8 cellular contexts compared by ENCODE assay signal in genomic region chr19:34336781-34337271, GRCh38. TPM values are rescaled to one million over a fixed set of nuclear protein-coding genes. Genes with fewer than 3 reads are reported as not detected.
A peak's percentile ranks its signal among the peaks of the same experiment; 100 is the strongest.
DNase-seq lines count a peak whose midpoint lies in the region; ATAC-seq, FAIRE-seq and TF ChIP-seq lines count a peak whose summit lies in the region.

No MANE protein-coding gene starts in this region.

- no peak for FAIRE-seq in kidney (lab: Jason Lieb, UNC)
- FAIRE-seq in small intestine (lab: Jason Lieb, UNC), result no peak

- intact Hi-C loops in natural killer cell (cut with micrococcal nuclease) (loop anchor here (5.0 kb wide), 1 partner anchor 85 kb away; the partner anchor contains the start of gene GARRE1), kidney (cut with DNase I) (no loop called here)

- TF ChIP-seq CTCF in natural killer cell (IDR thresholded peaks at IDR 0.05), result peak; percentile 83
- peak; percentile 61 for TF ChIP-seq CTCF in kidney (IDR thresholded peaks at IDR 0.05; ENCODE audit: borderline replicate concordance, extremely low read depth, insufficient read depth)
- peak; percentile 71 for TF ChIP-seq CTCF in thoracic aorta (IDR thresholded peaks at IDR 0.05)

- H3K27ac ChIP-seq in kidney (ENCODE audit: low read depth in 2 of 2, low read length in 2 of 2) (peak overlapping the region in 1 of 2 donors; percentile 9), thoracic aorta (peak overlapping the region in 1 of 2 donors; percentile 32), small intestine (ENCODE audit: low read depth in 1 of 2, low read length in 1 of 2) (no peak overlapping the region)

- H3K27me3 Mint-ChIP-seq in natural killer cell (ENCODE audit: low read depth in 2 of 2), result no peaks in the 10 kb centered on the region
- H3K27me3 Mint-ChIP-seq in natural killer cell treated with Interleukin-12 subunit alpha and Interleukin-12 subunit beta and Interleukin-15 and Interleukin-18, amount 100 ng/mL, for 72 hours, result no peaks in the 10 kb centered on the region
- H3K27me3 Mint-ChIP-seq in activated naive CD8-positive, alpha-beta T cell treated with anti-CD3 and anti-CD28 coated beads, Interleukin-2, amount 50 U/mL, for 24 hours, result no peaks in the 10 kb centered on the region

- H3K4me1 Mint-ChIP-seq in natural killer cell, result peaks cover 4 to 6% of the 10 kb centered on the region in 2 donors
- peaks cover 3 to 4% of the 10 kb centered on the region in 2 donors for H3K4me1 Mint-ChIP-seq in natural killer cell treated with Interleukin-12 subunit alpha and Interleukin-12 subunit beta and Interleukin-15 and Interleukin-18, amount 100 ng/mL, for 72 hours (ENCODE audit: low read depth in 2 of 2)
- H3K4me1 Mint-ChIP-seq in activated naive CD8-positive, alpha-beta T cell treated with anti-CD3 and anti-CD28 coated beads, Interleukin-2, amount 50 U/mL, for 24 hours, result peaks cover 9% of the 10 kb centered on the region

- H3K4me3 Mint-ChIP-seq in natural killer cell, result no peak overlapping the region
- no peak overlapping the region for H3K4me3 Mint-ChIP-seq in natural killer cell treated with Interleukin-12 subunit alpha and Interleukin-12 subunit beta and Interleukin-15 and Interleukin-18, amount 100 ng/mL, for 72 hours
- no peak overlapping the region for H3K4me3 Mint-ChIP-seq in activated naive CD8-positive, alpha-beta T cell treated with anti-CD3 and anti-CD28 coated beads, Interleukin-2, amount 50 U/mL, for 24 hours

- ATAC-seq in natural killer cell (peak; percentile 67 to 83 (median 73)), thoracic aorta (ENCODE audit: insufficient number of reproducible peaks, low FRiP score, low read depth) (no peak)
- no peak for ATAC-seq in natural killer cell treated with Interleukin-12 subunit alpha and Interleukin-12 subunit beta and Interleukin-15 and Interleukin-18, amount 100 ng/mL, for 72 hours
- no peak for ATAC-seq in activated naive CD8-positive, alpha-beta T cell treated with anti-CD3 and anti-CD28 coated beads, Interleukin-2, amount 50 U/mL, for 24 hours

- peak overlapping the region; percentile 33 to 65 for H3K27ac Mint-ChIP-seq in natural killer cell
- H3K27ac Mint-ChIP-seq in natural killer cell treated with Interleukin-12 subunit alpha and Interleukin-12 subunit beta and Interleukin-15 and Interleukin-18, amount 100 ng/mL, for 72 hours, result no peak overlapping the region
- H3K27ac Mint-ChIP-seq in activated naive CD8-positive, alpha-beta T cell treated with anti-CD3 and anti-CD28 coated beads, Interleukin-2, amount 50 U/mL, for 24 hours, result peak overlapping the region; percentile 23

- WGBS in small intestine, 3 donors, result 3 to 6% (median 5%) methylated on average over 1 of the region's 1 CpG

- H3K9me3 Mint-ChIP-seq in natural killer cell, result no peaks in the 10 kb centered on the region
- H3K9me3 Mint-ChIP-seq in natural killer cell treated with Interleukin-12 subunit alpha and Interleukin-12 subunit beta and Interleukin-15 and Interleukin-18, amount 100 ng/mL, for 72 hours, result no peaks in the 10 kb centered on the region
- no peaks in the 10 kb centered on the region for H3K9me3 Mint-ChIP-seq in activated naive CD8-positive, alpha-beta T cell treated with anti-CD3 and anti-CD28 coated beads, Interleukin-2, amount 50 U/mL, for 24 hours

- H3K36me3 ChIP-seq in kidney (ENCODE audit: control insufficient read depth in 1 of 2, insufficient read depth in 2 of 2, low read length in 2 of 2) (peaks cover 21 to 22% of the 10 kb centered on the region in 2 donors), thoracic aorta (peaks cover 23% of the 10 kb centered on the region), small intestine (ENCODE audit: control insufficient read depth in 2 of 2, insufficient read depth in 2 of 2, low read length in 2 of 2) (peaks cover 7 to 14% of the 10 kb centered on the region in 2 donors)

- H3K4me1 ChIP-seq in kidney (ENCODE audit: control insufficient read depth in 1 of 2, insufficient read depth in 1 of 2, low read depth in 1 of 2, low read length in 2 of 2) (peaks cover 10 to 20% of the 10 kb centered on the region in 2 donors), thoracic aorta (ENCODE audit: control insufficient read depth in 1 of 2, low read depth in 2 of 2) (peaks cover 3 to 18% of the 10 kb centered on the region in 2 donors), small intestine (ENCODE audit: control insufficient read depth in 2 of 2, insufficient read depth in 1 of 2, low read depth in 1 of 2, low read length in 1 of 2) (peaks cover 0 to 7% of the 10 kb centered on the region in 2 donors)

- H3K36me3 Mint-ChIP-seq in natural killer cell, result peaks cover 5% of the 10 kb centered on the region
- peaks cover 22% of the 10 kb centered on the region for H3K36me3 Mint-ChIP-seq in natural killer cell treated with Interleukin-12 subunit alpha and Interleukin-12 subunit beta and Interleukin-15 and Interleukin-18, amount 100 ng/mL, for 72 hours
- H3K36me3 Mint-ChIP-seq in activated naive CD8-positive, alpha-beta T cell treated with anti-CD3 and anti-CD28 coated beads, Interleukin-2, amount 50 U/mL, for 24 hours (ENCODE audit: low read depth), result peaks cover 17% of the 10 kb centered on the region

- H3K9me3 ChIP-seq in kidney (ENCODE audit: control insufficient read depth in 1 of 2, low read length in 2 of 2), result no peaks in the 10 kb centered on the region
- no peaks in the 10 kb centered on the region for H3K9me3 ChIP-seq in thoracic aorta
- no peaks in the 10 kb centered on the region for H3K9me3 ChIP-seq in small intestine (ENCODE audit: control insufficient read depth, low read depth)

- DNase-seq in natural killer cell (no peak), NCI-H2171 treated with DMSO at 0.1 percent for 48 hours (lab: John Stamatoyannopoulos, UW) (peak; percentile 32), kidney (no peak), thoracic aorta (ENCODE audit: low spot score) (no peak), small intestine (no peak), hippocampal formation (lab: John Stamatoyannopoulos, UW) (no peak)
- no peak for DNase-seq in natural killer cell treated with Interleukin-12 subunit alpha and Interleukin-12 subunit beta and Interleukin-15 and Interleukin-18, amount 100 ng/mL, for 72 hours (ENCODE audit: low spot score)
- DNase-seq in activated naive CD8-positive, alpha-beta T cell treated with anti-CD3 and anti-CD28 coated beads, Interleukin-2, amount 50 U/mL, for 24 hours, result no peak

- H3K9ac ChIP-seq in kidney (ENCODE audit: low read length in 2 of 2), result no peak overlapping the region

- no peaks in the 10 kb centered on the region for H3K27me3 ChIP-seq in thoracic aorta (replicated peaks; ENCODE audit: insufficient read depth)
- no peaks in the 10 kb centered on the region for H3K27me3 ChIP-seq in small intestine (ENCODE audit: control insufficient read depth in 2 of 2, insufficient read depth in 2 of 2, low read length in 2 of 2)

- H3K4me3 ChIP-seq in kidney (ENCODE audit: low read length in 2 of 2) (no peak overlapping the region), thoracic aorta (no peak overlapping the region), small intestine (ENCODE audit: low read depth in 1 of 2, low read length in 2 of 2) (no peak overlapping the region)

RNA-seq across cellular contexts. Expression of gene GPI, which starts 28.2 kb away (rescaled TPM):
- total RNA-seq in natural killer cell (100 to 1,000 TPM in 2 of 3 donors, 10 to 100 TPM in 1; 98.5 to 132 (median 104) TPM), kidney (257 TPM), thoracic aorta (100 to 1,000 TPM; 112 to 207 TPM)
- total RNA-seq in natural killer cell treated with Interleukin-12 subunit alpha and Interleukin-12 subunit beta and Interleukin-15 and Interleukin-18, amount 100 ng/mL, for 72 hours, result 100 to 1,000 TPM; 394 to 516 TPM
- polyA plus RNA-seq in kidney (ENCODE audit: insufficient read depth, low read depth, low replicate concordance) (315 TPM), small intestine (100 to 1,000 TPM in 2 of 3 donors, 10 to 100 TPM in 1; 98.6 to 199 (median 129) TPM)

Comparison
In these comparisons a context has a peak if more than half of its experiments do, and no peak if none do; other contexts are left out.
1. ATAC-seq: peak in natural killer cell (3 of 3); none in natural killer cell treated with Interleukin-12 subunit alpha and Interleukin-12 subunit beta and Interleukin-15 and Interleukin-18, amount 100 ng/mL, for 72 hours (0 of 2), activated naive CD8-positive, alpha-beta T cell treated with anti-CD3 and anti-CD28 coated beads, Interleukin-2, amount 50 U/mL, for 24 hours (single experiment) and thoracic aorta (single experiment).
2. H3K27ac Mint-ChIP-seq: peak in natural killer cell (2 of 2) and activated naive CD8-positive, alpha-beta T cell treated with anti-CD3 and anti-CD28 coated beads, Interleukin-2, amount 50 U/mL, for 24 hours (single experiment); none in natural killer cell treated with Interleukin-12 subunit alpha and Interleukin-12 subunit beta and Interleukin-15 and Interleukin-18, amount 100 ng/mL, for 72 hours (0 of 2).
3. Peak in every context shown above with its lines, with median percentiles within 50 percentile points of each other: CTCF ChIP-seq.